ENCODE assay signal across 8 cellular contexts in genomic region chr10:72625276-72625607, GRCh38. TPM values are rescaled to one million over a fixed set of nuclear protein-coding genes. Genes with fewer than 3 reads are reported as not detected.
DNase-seq lines count a peak whose midpoint lies in the region; ATAC-seq and TF ChIP-seq lines count a peak whose summit lies in the region.

No MANE protein-coding gene starts in this region.

- peak overlapping the region; percentile 74 for H3K4me2 ChIP-seq in DND-41 (ENCODE audit: insufficient read depth, low read length)
- peak overlapping the region; percentile 94 for H3K4me2 ChIP-seq in osteoblast (ENCODE audit: insufficient read depth, low read length)

- no peak for TF ChIP-seq CTCF in DND-41 (IDR thresholded peaks at IDR 0.05; ENCODE audit: borderline replicate concordance, extremely low read depth, low read length, poor library complexity, severe bottlenecking)
- no peak for TF ChIP-seq CTCF in osteoblast (IDR thresholded peaks at IDR 0.05; ENCODE audit: extremely low read depth, low read depth, low read length)

- peaks cover 40% of the 10 kb centered on the region for H3K79me2 ChIP-seq in DND-41 (ENCODE audit: insufficient read depth, low read length)
- H3K79me2 ChIP-seq in osteoblast (ENCODE audit: insufficient read depth, low read length), result peaks cover 45% of the 10 kb centered on the region

- ATAC-seq in DND-41 (ENCODE audit: insufficient read depth, low read depth), result no peak
- ATAC-seq in HG03139 (IDR thresholded peaks at IDR 0.05; ENCODE audit: unreplicated experiment), result no peak
- ATAC-seq in HG03196 (IDR thresholded peaks at IDR 0.05; ENCODE audit: unreplicated experiment), result no peak

- H2AFZ ChIP-seq in DND-41 (ENCODE audit: low read depth, low read length) (peak overlapping the region; percentile 85), osteoblast (ENCODE audit: low read length) (peak overlapping the region; percentile 97)

- DNase-seq in DND-41 (no peak), OCI-M1 (lab: John Stamatoyannopoulos, UW) (peak; percentile 72), epithelial cell of prostate (ENCODE audit: low read depth, low spot score) (no peak), osteoblast (ENCODE audit: insufficient read length, low spot score, missing footprints) (no peak), NCI-H510A (lab: John Stamatoyannopoulos, UW) (no peak), putamen (ENCODE audit: low spot score) (no peak)

- H3K36me3 ChIP-seq in DND-41 (ENCODE audit: insufficient read depth, low read length), result peaks cover 6% of the 10 kb centered on the region
- H3K36me3 ChIP-seq in osteoblast (ENCODE audit: insufficient read depth, low read length), result no peaks in the 10 kb centered on the region

- peak overlapping the region; percentile 71 for H3K9ac ChIP-seq in DND-41 (ENCODE audit: low read depth, low read length)

- H3K27ac ChIP-seq in DND-41 (ENCODE audit: low read length) (peak overlapping the region; percentile 79), epithelial cell of prostate (peak overlapping the region; percentile 50), osteoblast (ENCODE audit: low read depth, low read length) (peak overlapping the region; percentile 95)

- H3K4me3 ChIP-seq in DND-41 (ENCODE audit: low read depth in 1 of 2, low read length in 2 of 2) (peak overlapping the region; percentile 72 to 79), osteoblast (ENCODE audit: insufficient read depth, low read length) (peak overlapping the region; percentile 100)

- H3K9me3 ChIP-seq in DND-41 (ENCODE audit: insufficient read depth, low read length, severe bottlenecking), result no peaks in the 10 kb centered on the region
- H3K9me3 ChIP-seq in osteoblast (ENCODE audit: low read depth, low read length), result no peaks in the 10 kb centered on the region

- no peaks in the 10 kb centered on the region for H3K27me3 ChIP-seq in DND-41 (ENCODE audit: insufficient read depth, low read length, poor library complexity)
- H3K27me3 ChIP-seq in osteoblast (ENCODE audit: insufficient read depth, low read length), result no peaks in the 10 kb centered on the region

- H4K20me1 ChIP-seq in DND-41 (ENCODE audit: insufficient read depth, low read length) (no peaks in the 10 kb centered on the region), osteoblast (ENCODE audit: insufficient read depth, low read length) (peaks cover 7% of the 10 kb centered on the region)

- H3K4me1 ChIP-seq in DND-41 (ENCODE audit: insufficient read depth, low read length) (peaks cover 32% of the 10 kb centered on the region), osteoblast (ENCODE audit: insufficient read depth, low read length) (peaks cover 14% of the 10 kb centered on the region)

RNA-seq across cellular contexts. Expression of gene MICU1, which starts 0.6 kb away (rescaled TPM):
- total RNA-seq in osteoblast, result 79.6 and 90.5 TPM in 2 replicates
